In the genomic region with DNA sequence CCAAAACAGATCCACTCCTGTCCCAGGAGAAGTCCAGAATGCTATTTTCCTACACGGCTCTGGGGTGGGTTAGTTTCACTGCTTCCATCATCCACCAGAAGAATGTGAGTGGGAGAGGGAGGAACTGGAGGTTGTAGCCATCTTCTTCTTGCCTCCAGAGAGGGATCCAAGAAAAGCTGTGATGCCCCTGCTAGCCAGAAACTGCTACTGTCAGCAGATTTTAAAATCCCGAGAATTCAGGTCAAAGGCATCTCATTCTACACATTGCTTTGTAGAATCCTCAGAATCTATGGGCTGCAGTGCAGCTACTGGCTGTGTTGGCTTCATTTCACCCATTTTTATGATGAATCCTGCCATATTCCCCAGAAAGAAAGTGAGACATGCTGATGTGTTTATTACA, we compare ENCODE assay signal across 11 cellular contexts.
"Had no signal": no experiment of that assay in that cellular context is flagged by ENCODE, and none has a peak within 500 bp of the region (broad histone marks: within the 10 kb centered on the region; RNA-seq: fewer than 3 reads in every experiment).

No MANE protein-coding gene starts in this region.

- H3K36me3 ChIP-seq: adrenal gland, brain microvascular endothelial cell, esophagus squamous epithelium, transverse colon had no signal

- H3K4me1 Mint-ChIP-seq: stimulated activated effector memory CD8-positive, alpha-beta T cell treated with anti-CD3 and anti-CD28 coated beads, Interleukin-12 subunit alpha, Interleukin-12 subunit beta, amount 100 ng/mL, for 72 hours; T-helper 17 cell had no signal

- H3K27ac Mint-ChIP-seq: activated T-helper 2 cell treated with anti-CD3 and anti-CD28 coated beads, Interferon-gamma antibody, Interleukin-2, Interleukin-4, amounts not matched to agents 10 μg/mL and 5 μg/mL and 100 μg/mL, durations not matched to agents 14 hours and 24 hours and 36 hours; stimulated activated effector memory CD8-positive, alpha-beta T cell treated with anti-CD3 and anti-CD28 coated beads, Interleukin-12 subunit alpha, Interleukin-12 subunit beta, amount 100 ng/mL, for 72 hours; T-helper 17 cell had no signal

- H3K4me3 Mint-ChIP-seq: stimulated activated effector memory CD8-positive, alpha-beta T cell treated with anti-CD3 and anti-CD28 coated beads, Interleukin-12 subunit alpha, Interleukin-12 subunit beta, amount 100 ng/mL, for 72 hours; T-helper 17 cell had no signal

- DNase-seq: activated naive CD4-positive, alpha-beta T cell treated with anti-CD3 and anti-CD28 coated beads, Interleukin-2, amount 50 U/mL, for 16 hours; adrenal gland; brain microvascular endothelial cell; esophagus squamous epithelium; kidney; T-helper 17 cell; transverse colon had no signal

- FAIRE-seq: kidney had no signal

- H3K9me3 ChIP-seq: adrenal gland, esophagus squamous epithelium had no signal

- H3K9me3 Mint-ChIP-seq: activated T-helper 2 cell treated with anti-CD3 and anti-CD28 coated beads, Interferon-gamma antibody, Interleukin-2, Interleukin-4, amounts not matched to agents 10 μg/mL and 5 μg/mL and 100 μg/mL, durations not matched to agents 14 hours and 24 hours and 36 hours; stimulated activated effector memory CD8-positive, alpha-beta T cell treated with anti-CD3 and anti-CD28 coated beads, Interleukin-12 subunit alpha, Interleukin-12 subunit beta, amount 100 ng/mL, for 72 hours had no signal

- H3K4me1 ChIP-seq: adrenal gland, transverse colon had no signal

- H3K27me3 ChIP-seq: brain microvascular endothelial cell, transverse colon had no signal

- H3K36me3 Mint-ChIP-seq: stimulated activated effector memory CD8-positive, alpha-beta T cell treated with anti-CD3 and anti-CD28 coated beads, Interleukin-12 subunit alpha, Interleukin-12 subunit beta, amount 100 ng/mL, for 72 hours had no signal

- ATAC-seq: activated CD4-positive, CD25-positive, alpha-beta regulatory T cell treated with anti-CD3 and anti-CD28 coated beads, Interleukin-2, amount 50 U/mL, for 24 hours; stimulated activated effector memory CD8-positive, alpha-beta T cell treated with anti-CD3 and anti-CD28 coated beads, Interleukin-12 subunit alpha, Interleukin-12 subunit beta, amount 100 ng/mL, for 72 hours; T-helper 17 cell had no signal

- H3K4me3 ChIP-seq: adrenal gland, smooth muscle cell had no signal
